1 cellular context compared by ENCODE assay signal in the genomic region with DNA sequence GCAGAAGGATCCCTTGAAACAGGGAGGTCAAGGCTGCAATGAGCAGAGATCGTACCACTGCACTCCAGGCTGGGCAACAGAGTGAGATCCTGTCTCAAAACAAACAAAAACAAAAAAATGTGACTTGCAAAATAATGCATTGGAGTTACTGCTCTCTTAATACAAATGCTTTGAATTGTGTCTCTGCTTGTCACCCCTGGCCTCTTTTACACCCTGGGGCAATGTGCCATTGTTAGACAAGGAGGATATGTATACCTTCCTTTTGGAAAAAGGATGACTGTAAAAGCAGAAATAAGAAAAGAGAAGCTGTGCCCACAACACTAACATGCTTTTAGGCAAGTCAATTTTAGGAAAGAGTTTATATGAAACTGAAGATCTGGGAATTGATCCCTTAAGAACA.
TF ChIP-seq lines count a peak whose summit lies in the region.

No MANE protein-coding gene starts in this region.

TF ChIP-seq in HepG2, 621 proteins besides CTCF, POLR2A, EP300 and RAD21 (continued from another document):
- TF ChIP-seq, protein P1, sequence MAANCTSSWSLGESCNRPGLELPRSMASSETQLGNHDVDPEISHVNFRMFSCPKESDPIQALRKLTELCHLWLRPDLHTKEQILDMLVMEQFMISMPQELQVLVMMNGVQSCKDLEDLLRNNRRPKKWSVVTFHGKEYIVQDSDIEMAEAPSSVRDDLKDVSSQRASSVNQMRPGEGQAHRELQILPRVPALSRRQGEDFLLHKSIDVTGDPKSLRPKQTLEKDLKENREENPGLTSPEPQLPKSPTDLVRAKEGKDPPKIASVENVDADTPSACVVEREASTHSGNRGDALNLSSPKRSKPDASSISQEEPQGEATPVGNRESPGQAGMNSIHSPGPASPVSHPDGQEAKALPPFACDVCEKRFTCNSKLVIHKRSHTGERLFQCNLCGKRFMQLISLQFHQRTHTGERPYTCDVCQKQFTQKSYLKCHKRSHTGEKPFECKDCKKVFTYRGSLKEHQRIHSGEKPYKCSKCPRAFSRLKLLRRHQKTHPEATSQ (CRISPR knock-in tag; IDR thresholded peaks at IDR 0.05; ENCODE audit: borderline replicate concordance), result no peak
- no peak for TF ChIP-seq ELF3 (CRISPR knock-in tag; IDR thresholded peaks at IDR 0.05)
